Comparison of ENCODE assay signal across 9 cellular contexts in the genomic region with DNA sequence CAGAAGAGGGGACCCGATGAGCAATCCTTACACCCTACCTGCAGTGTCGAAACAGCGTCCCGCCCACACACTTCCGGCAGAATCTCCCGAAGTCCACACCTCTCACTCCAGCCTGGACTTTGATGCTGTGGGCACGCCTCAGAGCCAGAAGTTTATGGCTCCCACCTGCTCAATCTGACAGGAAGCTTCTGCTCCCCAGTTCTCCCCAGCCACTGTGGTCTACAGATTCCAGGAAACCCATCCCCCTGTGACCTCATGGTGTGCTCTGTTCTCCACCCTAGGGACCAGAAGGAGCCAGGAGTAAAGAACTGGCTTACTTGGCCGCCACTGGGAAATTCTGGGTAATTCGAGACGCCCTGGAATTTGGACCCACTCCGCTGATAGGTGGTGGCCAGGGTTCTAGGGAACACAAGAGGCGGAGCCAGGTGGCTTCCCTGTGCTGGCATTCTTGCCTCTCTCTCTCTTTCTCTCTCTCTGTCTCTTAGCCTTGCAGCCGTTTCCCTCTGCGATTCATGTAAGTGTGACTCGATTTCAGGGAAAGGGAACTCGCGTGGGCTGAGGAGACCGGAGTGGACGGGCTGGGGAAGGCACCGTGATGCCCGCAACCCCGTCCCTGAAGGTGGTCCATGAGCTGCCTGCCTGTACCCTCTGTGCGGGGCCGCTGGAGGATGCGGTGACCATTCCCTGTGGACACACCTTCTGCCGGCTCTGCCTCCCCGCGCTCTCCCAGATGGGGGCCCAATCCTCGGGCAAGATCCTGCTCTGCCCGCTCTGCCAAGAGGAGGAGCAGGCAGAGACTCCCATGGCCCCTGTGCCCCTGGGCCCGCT. TPM values are rescaled to one million over a fixed set of nuclear protein-coding genes. Genes with fewer than 3 reads are reported as not detected.
DNase-seq lines count a peak whose midpoint lies in the region; ATAC-seq and TF ChIP-seq lines count a peak whose summit lies in the region.
"Had no signal": no experiment of that assay in that cellular context is flagged by ENCODE, and none has a peak within 500 bp of the region (broad histone marks: within the 10 kb centered on the region; RNA-seq: fewer than 3 reads in every experiment).

A gene (plus strand): TSS at position 457 of the 828 bp plus-strand sequence. CDS start 139 bp downstream, at position 596.

- H3K4me3 ChIP-seq in hepatocyte, result no peak within 1 kb of the TSS

- peaks cover 50% of the 10 kb centered on the region for H3K4me1 Mint-ChIP-seq in activated CD4-positive, alpha-beta memory T cell treated with anti-CD3 and anti-CD28 coated beads for 36 hours (ENCODE audit: low read depth)

- no peaks in the 10 kb centered on the region for H3K4me1 ChIP-seq in hepatocyte (ENCODE audit: insufficient read depth)

- peak within 1 kb of the TSS; percentile 5 for H3K4me3 Mint-ChIP-seq in activated CD4-positive, alpha-beta memory T cell treated with anti-CD3 and anti-CD28 coated beads for 36 hours

- peaks cover 9% of the 10 kb centered on the region for H3K27me3 Mint-ChIP-seq in activated CD4-positive, alpha-beta memory T cell treated with anti-CD3 and anti-CD28 coated beads for 36 hours

- no peaks in the 10 kb centered on the region for H3K9me2 ChIP-seq in hepatocyte (replicated peaks; ENCODE audit: insufficient read depth)

- WGBS in hepatocyte (ENCODE audit: low lambda C conversion rate, missing lambda C conversion rate), result 81% methylated on average over 30 of the region's 31 CpGs

- peak within 1 kb of the TSS; percentile 24 for H3K4me2 ChIP-seq in hepatocyte

- DNase-seq in NCI-H2227 (lab: John Stamatoyannopoulos, UW; ENCODE audit: unreplicated experiment), result peak; percentile 4
- no peak for DNase-seq in NCI-H2227 treated with DMSO at 0.1 percent for 48 hours (lab: John Stamatoyannopoulos, UW)
- peak; percentile 87 for DNase-seq in activated CD4-positive, alpha-beta memory T cell treated with anti-CD3 and anti-CD28 coated beads for 36 hours
- DNase-seq in hepatocyte (ENCODE audit: low spot score), result peak; percentile 78
- DNase-seq in stimulated activated CD8-positive, alpha-beta memory T cell treated with anti-CD3 and anti-CD28 coated beads, Interleukin-2, amount 100 ng/mL, for 48 hours (ENCODE audit: low read depth in 2 of 2), result peak; percentile 54 to 59
- DNase-seq in DMS153 (lab: John Stamatoyannopoulos, UW), result no peak

- no peaks in the 10 kb centered on the region for H3K36me3 Mint-ChIP-seq in activated CD4-positive, alpha-beta memory T cell treated with anti-CD3 and anti-CD28 coated beads for 36 hours

- H3K9me3 ChIP-seq in hepatocyte (ENCODE audit: low read depth), result no peaks in the 10 kb centered on the region

- no peak within 1 kb of the TSS for H2AFZ ChIP-seq in hepatocyte

- intact Hi-C loops in activated CD4-positive, alpha-beta memory T cell treated with anti-CD3 and anti-CD28 coated beads for 36 hours (cut with micrococcal nuclease), result loop anchor here (5.0 kb wide), 1 partner anchor 316 kb away; no protein-coding TSS in a partner anchor

- no peak for TF ChIP-seq CTCF in hepatocyte (IDR thresholded peaks at IDR 0.05; ENCODE audit: poor library complexity)

- ATAC-seq in HG03196 (IDR thresholded peaks at IDR 0.05; ENCODE audit: unreplicated experiment) (no peak), GM21619 (IDR thresholded peaks at IDR 0.05; ENCODE audit: unreplicated experiment) (no peak)

- no peaks in the 10 kb centered on the region for H3K79me2 ChIP-seq in hepatocyte

- H3K27ac Mint-ChIP-seq in activated CD4-positive, alpha-beta memory T cell treated with anti-CD3 and anti-CD28 coated beads for 36 hours, result peak within 1 kb of the TSS; percentile 13

- H3K27ac ChIP-seq in hepatocyte, result peak within 1 kb of the TSS; percentile 82

- H3K36me3 ChIP-seq in hepatocyte (replicated peaks; ENCODE audit: insufficient read depth, low read depth), result no peaks in the 10 kb centered on the region

- peaks cover 15% of the 10 kb centered on the region for H3K27me3 ChIP-seq in hepatocyte

- H3K9me3 Mint-ChIP-seq in activated CD4-positive, alpha-beta memory T cell treated with anti-CD3 and anti-CD28 coated beads for 36 hours, result no peaks in the 10 kb centered on the region

- H4K20me1 ChIP-seq in hepatocyte (ENCODE audit: insufficient read depth, poor library complexity, severe bottlenecking), result no peaks in the 10 kb centered on the region

- CTCF ChIA-PET in activated CD4-positive, alpha-beta memory T cell treated with anti-CD3 and anti-CD28 coated beads for 36 hours (lab: Charles Lee), result interaction anchor here (0.7 to 1.0 kb wide), 2 partner anchors 32 to 61 kb away, joined by 3 to 5 read pairs; no protein-coding TSS in a partner anchor

- POLR2A ChIA-PET in activated CD4-positive, alpha-beta memory T cell treated with anti-CD3 and anti-CD28 coated beads for 36 hours (lab: Charles Lee), result no interaction called here

RNA-seq across cellular contexts. Expression of the gene that starts here (rescaled TPM):
- total RNA-seq in activated CD4-positive, alpha-beta memory T cell treated with anti-CD3 and anti-CD28 coated beads for 36 hours, result 1 to 10 TPM in 1 of 2 experiments, under 1 TPM in 1; 0.63 to 1.6 TPM
- total RNA-seq in hepatocyte, result 2.6 and 3.6 TPM in 2 replicates
- 1.2 and 1.5 TPM in 2 replicates for polyA plus RNA-seq in hepatocyte
- total RNA-seq: A172 had no signal

Comparison
In these comparisons a context has a peak if more than half of its experiments do, and no peak if none do; other contexts are left out.
1. DNase-seq: peak in NCI-H2227 (single experiment), activated CD4-positive, alpha-beta memory T cell treated with anti-CD3 and anti-CD28 coated beads for 36 hours (single experiment), hepatocyte (single experiment) and stimulated activated CD8-positive, alpha-beta memory T cell treated with anti-CD3 and anti-CD28 coated beads, Interleukin-2, amount 100 ng/mL, for 48 hours (2 of 2); none in NCI-H2227 treated with DMSO at 0.1 percent for 48 hours (single experiment) and DMS153 (single experiment).